Comparison of ENCODE assay signal across 34 cellular contexts in the genomic region with DNA sequence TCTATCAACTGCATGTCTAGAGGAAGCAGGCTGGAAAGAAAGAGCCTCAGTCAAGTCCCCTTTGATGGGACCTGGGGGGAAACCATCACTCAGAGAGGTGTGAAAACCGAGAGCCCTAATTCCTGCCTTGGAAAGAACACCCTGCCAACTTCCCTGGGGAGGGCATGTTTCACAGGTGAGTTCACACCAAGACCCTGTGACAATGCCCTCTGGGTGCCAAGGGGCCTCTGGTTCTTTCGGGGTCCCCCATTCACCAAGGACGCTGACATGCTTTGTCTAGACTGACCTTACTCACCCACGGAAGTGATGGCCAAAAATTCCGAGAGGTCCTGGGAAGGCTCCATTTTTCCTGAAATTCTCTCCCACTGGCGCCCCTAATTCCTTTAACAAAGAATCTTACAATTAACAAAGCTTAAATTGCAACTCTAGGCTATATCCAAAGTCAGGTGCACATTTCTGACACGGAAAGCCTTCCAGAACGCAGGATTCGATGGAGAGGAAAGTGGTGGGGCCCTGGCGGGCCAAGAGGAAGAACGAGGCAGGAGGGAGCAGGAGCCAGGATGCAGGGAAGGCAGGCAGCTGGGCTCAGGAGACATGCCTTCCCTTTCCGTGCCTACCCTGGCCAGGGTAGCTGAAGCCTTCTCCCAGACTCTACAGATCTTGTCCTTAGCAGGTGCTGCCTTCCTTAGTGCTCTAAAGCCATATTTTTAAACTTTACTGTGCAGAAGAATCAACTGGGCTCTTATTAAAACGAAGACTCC. TPM values are rescaled to one million over a fixed set of nuclear protein-coding genes. Genes with fewer than 3 reads are reported as not detected.
"Had no signal": no experiment of that assay in that cellular context is flagged by ENCODE, and none has a peak within 500 bp of the region (broad histone marks: within the 10 kb centered on the region; RNA-seq: fewer than 3 reads in every experiment).

No MANE protein-coding gene starts in this region.

- H3K4me3 ChIP-seq: Peyer's patch, SJSA1 had no signal

- H3K4me1 Mint-ChIP-seq: activated CD4-positive, alpha-beta T cell treated with anti-CD3 and anti-CD28 coated beads for 36 hours; activated CD4-positive, alpha-beta T cell treated with anti-CD3 and anti-CD28 coated beads, Interleukin-2, amount 10 ng/mL, durations not matched to agents 7 days and 5 days; activated naive CD4-positive, alpha-beta T cell treated with anti-CD3 and anti-CD28 coated beads, Interleukin-2, amount 10 ng/mL, durations not matched to agents 7 days and 5 days; activated naive CD8-positive, alpha-beta T cell treated with anti-CD3 and anti-CD28 coated beads, Interleukin-2, amount 50 U/mL, for 24 hours had no signal

- DNase-seq: activated CD4-positive, alpha-beta T cell treated with anti-CD3 and anti-CD28 coated beads for 36 hours; activated CD4-positive, alpha-beta T cell treated with anti-CD3 and anti-CD28 coated beads, Interleukin-2, amount 10 ng/mL, durations not matched to agents 7 days and 5 days; activated CD4-positive, alpha-beta T cell treated with anti-CD3 and anti-CD28 coated beads, Interleukin-2, amount 50 U/mL, for 48 hours; activated CD8-positive, alpha-beta T cell treated with anti-CD3 and anti-CD28 coated beads, Interleukin-2, amount 10 ng/mL, durations not matched to agents 7 days and 5 days; activated naive CD4-positive, alpha-beta T cell treated with anti-CD3 and anti-CD28 coated beads, Interleukin-2, amount 10 ng/mL, durations not matched to agents 7 days and 5 days; activated naive CD8-positive, alpha-beta T cell treated with anti-CD3 and anti-CD28 coated beads, Interleukin-2, amount 50 U/mL, for 24 hours; activated T-cell treated with anti-CD3 and anti-CD28 coated beads, Interleukin-2, amount 50 U/mL, for 24 hours; anterior cingulate cortex; brain microvascular endothelial cell; NCI-H1092 treated with DMSO at 0.1 percent for 48 hours; NCI-H1417; NCI-H146; NCI-H187; NCI-H2029 treated with DMSO at 0.1 percent for 48 hours; NCI-H2107; NCI-H2171; NCI-H510A; NCI-H526; NCI-H748 treated with DMSO at 0.1 percent for 48 hours; NK-92 treated with Interleukin-12 subunit alpha and Interleukin-12 subunit beta, amount 100 ng/mL, for 24 hours; PC-3; Peyer's patch; RPMI8226; SHP77 treated with DMSO at 0.1 percent for 48 hours; SK-N-SH had no signal

- H3K4me1 ChIP-seq: Peyer's patch, SJSA1 had no signal

- H3K9me3 ChIP-seq: Peyer's patch, SJSA1, SK-N-SH had no signal

- H3K36me3 ChIP-seq: brain microvascular endothelial cell, Peyer's patch, SJSA1 had no signal

- H3K4me3 Mint-ChIP-seq: activated CD4-positive, alpha-beta T cell treated with anti-CD3 and anti-CD28 coated beads for 36 hours; activated CD4-positive, alpha-beta T cell treated with anti-CD3 and anti-CD28 coated beads, Interleukin-2, amount 10 ng/mL, durations not matched to agents 7 days and 5 days; activated CD8-positive, alpha-beta T cell treated with anti-CD3 and anti-CD28 coated beads, Interleukin-2, amount 10 ng/mL, durations not matched to agents 7 days and 5 days; activated naive CD4-positive, alpha-beta T cell treated with anti-CD3 and anti-CD28 coated beads, Interleukin-2, amount 10 ng/mL, durations not matched to agents 7 days and 5 days; activated naive CD8-positive, alpha-beta T cell; activated naive CD8-positive, alpha-beta T cell treated with anti-CD3 and anti-CD28 coated beads, Interleukin-2, amount 50 U/mL, for 24 hours; activated T-cell treated with anti-CD3 and anti-CD28 coated beads, Interleukin-2, amount 50 U/mL, for 24 hours; T-helper 1 cell treated with Interleukin-12 subunit alpha and Interleukin-12 subunit beta and Interleukin-4 antibody, amounts not matched to agents 30 μg/mL and 1 μg/mL, for 36 hours; T-helper 2 cell treated with Interferon-gamma antibody and Interleukin-4, amounts not matched to agents 5 μg/mL and 100 μg/mL, for 36 hours; WTC11 had no signal

- ATAC-seq: activated CD4-positive, alpha-beta T cell treated with anti-CD3 and anti-CD28 coated beads for 36 hours; activated CD4-positive, CD25-positive, alpha-beta regulatory T cell treated with anti-CD3 and anti-CD28 coated beads, Interleukin-2, amount 50 U/mL, for 24 hours; activated CD8-positive, alpha-beta T cell treated with anti-CD3 and anti-CD28 coated beads, Interleukin-2, amount 10 ng/mL, durations not matched to agents 7 days and 5 days; activated naive CD8-positive, alpha-beta T cell treated with anti-CD3 and anti-CD28 coated beads, Interleukin-2, amount 50 U/mL, for 24 hours; PC-3; WTC11 had no signal

- H3K36me3 Mint-ChIP-seq: activated naive CD4-positive, alpha-beta T cell treated with anti-CD3 and anti-CD28 coated beads, Interleukin-2, amount 10 ng/mL, durations not matched to agents 7 days and 5 days; activated naive CD8-positive, alpha-beta T cell had no signal

- H3K27ac ChIP-seq: brain microvascular endothelial cell, KMS-11, Peyer's patch, SJSA1 had no signal

- H3K27me3 Mint-ChIP-seq: activated CD4-positive, alpha-beta T cell treated with anti-CD3 and anti-CD28 coated beads for 36 hours; activated naive CD8-positive, alpha-beta T cell had no signal

- H3K27ac Mint-ChIP-seq: activated CD4-positive, alpha-beta T cell treated with anti-CD3 and anti-CD28 coated beads for 36 hours; activated CD4-positive, alpha-beta T cell treated with anti-CD3 and anti-CD28 coated beads, Interleukin-2, amount 10 ng/mL, durations not matched to agents 7 days and 5 days; activated CD8-positive, alpha-beta T cell treated with anti-CD3 and anti-CD28 coated beads, Interleukin-2, amount 10 ng/mL, durations not matched to agents 7 days and 5 days; activated naive CD4-positive, alpha-beta T cell treated with anti-CD3 and anti-CD28 coated beads, Interleukin-2, amount 10 ng/mL, durations not matched to agents 7 days and 5 days; activated naive CD8-positive, alpha-beta T cell; activated naive CD8-positive, alpha-beta T cell treated with anti-CD3 and anti-CD28 coated beads, Interleukin-2, amount 50 U/mL, for 24 hours; activated T-cell treated with anti-CD3 and anti-CD28 coated beads, Interleukin-2, amount 50 U/mL, for 24 hours; activated T-helper 2 cell treated with anti-CD3 and anti-CD28 coated beads, Interferon-gamma antibody, Interleukin-2, Interleukin-4, amounts not matched to agents 10 μg/mL and 5 μg/mL and 100 μg/mL, durations not matched to agents 14 hours and 24 hours and 36 hours; T-helper 1 cell treated with Interleukin-12 subunit alpha and Interleukin-12 subunit beta and Interleukin-4 antibody, amounts not matched to agents 30 μg/mL and 1 μg/mL, for 36 hours; T-helper 2 cell treated with Interferon-gamma antibody and Interleukin-4, amounts not matched to agents 5 μg/mL and 100 μg/mL, for 36 hours; WTC11 had no signal

- H3K27me3 ChIP-seq: brain microvascular endothelial cell, Peyer's patch, SJSA1 had no signal

RNA-seq across cellular contexts. Expression of gene VSTM4, which starts 23.7 kb away (rescaled TPM):
- total RNA-seq: activated CD8-positive, alpha-beta T cell treated with anti-CD3 and anti-CD28 coated beads, Interleukin-2, amount 10 ng/mL, durations not matched to agents 7 days and 5 days; M059J; PC-3 had no signal

RNA-seq across cellular contexts. Expression of gene FAM170B, which starts 42.2 kb away (rescaled TPM):
- total RNA-seq: activated CD4-positive, alpha-beta T cell treated with anti-CD3 and anti-CD28 coated beads for 36 hours; activated CD4-positive, alpha-beta T cell treated with anti-CD3 and anti-CD28 coated beads, Interleukin-2, amount 10 ng/mL, durations not matched to agents 7 days and 5 days; activated CD8-positive, alpha-beta T cell treated with anti-CD3 and anti-CD28 coated beads, Interleukin-2, amount 10 ng/mL, durations not matched to agents 7 days and 5 days; activated T-helper 2 cell treated with anti-CD3 and anti-CD28 coated beads, Interferon-gamma antibody, Interleukin-2, Interleukin-4, amounts not matched to agents 10 μg/mL and 5 μg/mL and 100 μg/mL, durations not matched to agents 14 hours and 24 hours and 36 hours; M059J; PC-3; Peyer's patch; SJSA1; WTC11 had no signal
- polyA plus RNA-seq: SK-N-SH had no signal
